21 cellular contexts compared by ENCODE assay signal in genomic region chr6:25032964-25033363, GRCh38.
DNase-seq lines count a peak whose midpoint lies in the region; ATAC-seq lines count a peak whose summit lies in the region.
"Had no signal": no experiment of that assay in that cellular context is flagged by ENCODE, and none has a peak within 500 bp of the region (broad histone marks: within the 10 kb centered on the region; RNA-seq: fewer than 3 reads in every experiment).

No MANE protein-coding gene starts in this region.

- H3K4me1 ChIP-seq in CD4-positive, CD25-positive, alpha-beta regulatory T cell (ENCODE audit: control insufficient read depth, insufficient read depth, low read length, poor library complexity, severe bottlenecking), result peaks cover 62% of the 10 kb centered on the region
- peaks cover 38% of the 10 kb centered on the region for H3K4me1 ChIP-seq in CD8-positive, alpha-beta memory T cell (ENCODE audit: insufficient read depth, low read length)
- H3K4me1 ChIP-seq in mesenchymal stem cell (ENCODE audit: control insufficient read depth, insufficient read depth, low read depth, low read length), result peaks cover 9% of the 10 kb centered on the region

- CTCF ChIA-PET in CD8-positive, alpha-beta memory T cell (lab: Charles Lee), result interaction anchor here (0.9 to 2.1 kb wide), 4 partner anchors 8 to 38 kb away, joined by 3 to 14 read pairs (median 3); no protein-coding TSS in a partner anchor

- H2AK5ac ChIP-seq in mesenchymal stem cell (ENCODE audit: low read length, severe bottlenecking), result no peak overlapping the region

- peak overlapping the region; percentile 91 for H3K27ac ChIP-seq in CD4-positive, CD25-positive, alpha-beta regulatory T cell (ENCODE audit: insufficient read depth, low read length, poor library complexity, severe bottlenecking)
- H3K27ac ChIP-seq in CD8-positive, alpha-beta memory T cell (ENCODE audit: low read depth, low read length), result no peak overlapping the region
- no peak overlapping the region for H3K27ac ChIP-seq in mesenchymal stem cell (ENCODE audit: low read length, poor library complexity, severe bottlenecking)

- peak overlapping the region; percentile 67 for H2BK15ac ChIP-seq in mesenchymal stem cell (ENCODE audit: low read depth, poor library complexity, severe bottlenecking)

- no peak overlapping the region for H3K9ac ChIP-seq in mesenchymal stem cell (ENCODE audit: low read length)
- H3K9ac ChIP-seq: SK-N-SH had no signal

- H3K27ac Mint-ChIP-seq in CD4-positive, CD25-positive, alpha-beta regulatory T cell, result peak overlapping the region; percentile 47 to 86 (median 64)
- peak overlapping the region in 5 of 8 donors; percentile 17 to 79 (median 60) for H3K27ac Mint-ChIP-seq in CD8-positive, alpha-beta memory T cell
- H3K27ac Mint-ChIP-seq in T-helper 17 cell, result peak overlapping the region; percentile 100
- H3K27ac Mint-ChIP-seq: H9 had no signal

- H3K27me3 ChIP-seq in CD4-positive, CD25-positive, alpha-beta regulatory T cell (ENCODE audit: control insufficient read depth, insufficient read depth, low read length), result no peaks in the 10 kb centered on the region
- H3K27me3 ChIP-seq in CD8-positive, alpha-beta memory T cell (ENCODE audit: insufficient read depth, low read length, poor library complexity, severe bottlenecking), result no peaks in the 10 kb centered on the region
- H3K27me3 ChIP-seq in mesenchymal stem cell (ENCODE audit: control insufficient read depth in 1 of 2, insufficient read depth in 1 of 2, low read length in 2 of 2), result no peaks in the 10 kb centered on the region

- H3K27me3 Mint-ChIP-seq in CD4-positive, CD25-positive, alpha-beta regulatory T cell, result no peaks in the 10 kb centered on the region
- no peaks in the 10 kb centered on the region for H3K27me3 Mint-ChIP-seq in CD8-positive, alpha-beta memory T cell
- no peaks in the 10 kb centered on the region for H3K27me3 Mint-ChIP-seq in T-helper 17 cell

- H3K18ac ChIP-seq in mesenchymal stem cell (ENCODE audit: low read depth in 1 of 2, low read length in 2 of 2), result no peak overlapping the region

- H3K14ac ChIP-seq in mesenchymal stem cell (ENCODE audit: low read length in 2 of 2), result no peak overlapping the region

- no peak overlapping the region for H2BK5ac ChIP-seq in mesenchymal stem cell (ENCODE audit: low read depth, low read length, poor library complexity, severe bottlenecking)

- no peaks in the 10 kb centered on the region for H3K9me3 ChIP-seq in CD4-positive, CD25-positive, alpha-beta regulatory T cell (ENCODE audit: control insufficient read depth in 2 of 2, low read length in 2 of 2)
- H3K9me3 ChIP-seq in CD8-positive, alpha-beta memory T cell (ENCODE audit: low read length), result no peaks in the 10 kb centered on the region
- H3K9me3 ChIP-seq in T-helper 17 cell (ENCODE audit: control insufficient read depth, low read length, poor library complexity, severe bottlenecking), result no peaks in the 10 kb centered on the region
- H3K9me3 ChIP-seq in mesenchymal stem cell (ENCODE audit: control insufficient read depth, low read length), result no peaks in the 10 kb centered on the region
- H3K9me3 ChIP-seq: SK-N-SH had no signal

- no peak overlapping the region for H2BK120ac ChIP-seq in mesenchymal stem cell (ENCODE audit: low read depth, low read length)

- H3K4me3 ChIP-seq in CD4-positive, CD25-positive, alpha-beta regulatory T cell (ENCODE audit: low read depth, low read length), result peak overlapping the region; percentile 100
- H3K4me3 ChIP-seq in CD8-positive, alpha-beta memory T cell (ENCODE audit: low read length), result no peak overlapping the region
- no peak overlapping the region for H3K4me3 ChIP-seq in mesenchymal stem cell (ENCODE audit: insufficient read depth in 1 of 2, low read depth in 1 of 2, low read length in 2 of 2)

- H3K9me3 Mint-ChIP-seq in CD4-positive, CD25-positive, alpha-beta regulatory T cell, result no peaks in the 10 kb centered on the region
- H3K9me3 Mint-ChIP-seq in CD8-positive, alpha-beta memory T cell, result no peaks in the 10 kb centered on the region
- H3K9me3 Mint-ChIP-seq: H9 had no signal

- DNase-seq in CD4-positive, CD25-positive, alpha-beta regulatory T cell, result no peak
- DNase-seq in CD8-positive, alpha-beta memory T cell, result no peak
- DNase-seq in T-helper 17 cell (no peak), mesenchymal stem cell (no peak)
- DNase-seq: C1 segment of cervical spinal cord; DMS 273 treated with DMSO at 0.1 percent for 48 hours; DMS79 treated with DMSO at 0.1 percent for 48 hours; H9; KG1; NCI-H1105; NCI-H2029 treated with DMSO at 0.1 percent for 48 hours; NCI-H345; NCI-H524; NCI-H774; NK-92 treated with Interleukin-12 subunit alpha and Interleukin-12 subunit beta, amount 100 ng/mL, for 24 hours; SIG-M5; SK-N-SH had no signal

- H3K4me3 Mint-ChIP-seq in CD4-positive, CD25-positive, alpha-beta regulatory T cell, result peak overlapping the region in 2 of 4 donors; percentile 20 to 62
- peak overlapping the region in 2 of 7 donors; percentile 3 to 62 for H3K4me3 Mint-ChIP-seq in CD8-positive, alpha-beta memory T cell
- H3K4me3 Mint-ChIP-seq in T-helper 17 cell, result no peak overlapping the region
- H3K4me3 Mint-ChIP-seq: H9 had no signal

- no peak overlapping the region for H4K8ac ChIP-seq in mesenchymal stem cell (ENCODE audit: low read length)

- H3K23ac ChIP-seq in mesenchymal stem cell (ENCODE audit: low read length in 2 of 2), result no peak overlapping the region

- POLR2A ChIA-PET in CD8-positive, alpha-beta memory T cell (lab: Charles Lee), result interaction anchor here (1.0 kb wide), 1 partner anchor 10 kb away, joined by 7 read pairs; no protein-coding TSS in a partner anchor

- no peak overlapping the region for H4K91ac ChIP-seq in mesenchymal stem cell (ENCODE audit: low read length)

- H3K4me1 Mint-ChIP-seq in CD4-positive, CD25-positive, alpha-beta regulatory T cell, result peaks cover 21 to 83% (median 60%) of the 10 kb centered on the region in 4 donors
- peaks cover 69 to 85% (median 75%) of the 10 kb centered on the region in 3 donors for H3K4me1 Mint-ChIP-seq in CD8-positive, alpha-beta memory T cell
- peaks cover 58% of the 10 kb centered on the region for H3K4me1 Mint-ChIP-seq in T-helper 17 cell
- H3K4me1 Mint-ChIP-seq: H9 had no signal

- no peak overlapping the region for H2BK12ac ChIP-seq in mesenchymal stem cell (ENCODE audit: low read length in 2 of 2)

- H3K79me1 ChIP-seq in mesenchymal stem cell (replicated peaks; ENCODE audit: low read length, poor library complexity, severe bottlenecking), result no peaks in the 10 kb centered on the region

- H3K4ac ChIP-seq in mesenchymal stem cell (ENCODE audit: low read depth in 1 of 2, low read length in 2 of 2), result no peak overlapping the region

- peaks cover 14% of the 10 kb centered on the region for H3K36me3 Mint-ChIP-seq in CD4-positive, CD25-positive, alpha-beta regulatory T cell
- H3K36me3 Mint-ChIP-seq in CD8-positive, alpha-beta memory T cell, result peaks cover 0 to 22% (median 6%) of the 10 kb centered on the region in 3 donors
- no peaks in the 10 kb centered on the region for H3K36me3 Mint-ChIP-seq in T-helper 17 cell (ENCODE audit: low read depth)

- no peak overlapping the region for H2AFZ ChIP-seq in mesenchymal stem cell (ENCODE audit: low read depth, low read length)

- peaks cover 17% of the 10 kb centered on the region for H3K36me3 ChIP-seq in CD4-positive, CD25-positive, alpha-beta regulatory T cell (ENCODE audit: control insufficient read depth, insufficient read depth, low read length)
- H3K36me3 ChIP-seq in CD8-positive, alpha-beta memory T cell (ENCODE audit: insufficient read depth, low read length), result no peaks in the 10 kb centered on the region
- H3K36me3 ChIP-seq in mesenchymal stem cell (ENCODE audit: control insufficient read depth in 1 of 2, insufficient read depth in 2 of 2, low read depth in 1 of 2, low read length in 2 of 2), result no peaks in the 10 kb centered on the region

- 96% methylated on average over 2 of the region's 8 CpGs for WGBS in mesenchymal stem cell

- ATAC-seq in CD4-positive, CD25-positive, alpha-beta regulatory T cell (ENCODE audit: low read depth in 2 of 2), result no peak
- ATAC-seq in T-helper 17 cell (no peak), GM19452 (IDR thresholded peaks at IDR 0.05; ENCODE audit: unreplicated experiment) (no peak), GM21786 (IDR thresholded peaks at IDR 0.05; ENCODE audit: unreplicated experiment) (no peak), HG02571 (IDR thresholded peaks at IDR 0.05; ENCODE audit: unreplicated experiment) (no peak)
- ATAC-seq: Panc1 had no signal

- H3K4me2 ChIP-seq in mesenchymal stem cell (ENCODE audit: low read length, poor library complexity, severe bottlenecking), result no peak overlapping the region
- H3K4me2 ChIP-seq: SK-N-SH had no signal
